In the genomic region with DNA sequence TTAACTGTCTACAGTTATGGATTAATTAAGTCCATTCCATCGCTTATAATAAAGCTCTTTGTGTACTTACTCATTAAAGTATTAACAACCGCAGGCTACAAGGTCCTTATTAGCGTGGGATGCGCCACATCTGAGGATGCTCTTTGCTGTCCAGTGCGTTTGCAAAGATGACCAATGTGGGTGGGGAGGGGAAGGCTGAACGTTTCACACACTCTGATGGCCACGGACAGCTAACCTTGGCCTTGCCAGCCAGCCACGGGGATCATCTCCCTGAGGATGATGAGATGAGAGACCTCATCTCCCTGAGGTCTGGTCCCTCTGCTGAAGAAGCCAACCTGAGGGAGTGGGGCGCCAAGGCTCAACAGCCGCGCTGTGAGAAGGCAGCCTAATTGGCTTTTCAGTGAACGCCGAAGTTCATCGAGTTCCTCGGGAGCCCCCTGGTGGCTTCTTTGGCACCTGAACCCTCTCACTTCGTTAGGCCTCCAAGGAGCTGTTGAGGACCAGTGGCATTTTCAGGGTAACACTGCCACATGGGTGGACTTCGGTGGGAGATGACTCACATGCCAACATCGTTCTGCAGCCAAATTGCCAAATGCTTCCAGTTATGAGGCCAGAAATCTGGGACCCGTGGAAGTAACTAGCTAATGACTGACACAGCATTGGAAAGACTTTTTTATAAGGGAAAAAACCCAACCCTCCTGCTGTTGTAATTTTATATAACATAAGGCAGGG, we compare ENCODE assay signal across 8 cellular contexts.
DNase-seq lines count a peak whose midpoint lies in the region; ATAC-seq and TF ChIP-seq lines count a peak whose summit lies in the region.

No MANE protein-coding gene starts in this region.

- H3K27ac ChIP-seq in CD8-positive, alpha-beta T cell (ENCODE audit: low read depth, low read length) = no peak overlapping the region
- H3K27ac ChIP-seq in RWPE1 = peak overlapping the region; percentile 23; the same call in 1 of the 2 replicates
- H3K27ac ChIP-seq in foreskin keratinocyte = no peak overlapping the region
- H3K27ac ChIP-seq in suprapubic skin = no peak overlapping the region

- no peak overlapping the region for H3K4me3 Mint-ChIP-seq in CD8-positive, alpha-beta T cell

- no peak overlapping the region for H3K27ac Mint-ChIP-seq in CD8-positive, alpha-beta T cell

- H3K4me1 Mint-ChIP-seq in CD8-positive, alpha-beta T cell (ENCODE audit: low read depth) = no peaks in the 10 kb centered on the region

- H3K27me3 Mint-ChIP-seq in CD8-positive, alpha-beta T cell (ENCODE audit: low read depth) = peaks cover 2% of the 10 kb centered on the region

- TF ChIP-seq POLR2A in suprapubic skin (IDR thresholded peaks at IDR 0.05) = no peak

- TF ChIP-seq CTCF in CD8-positive, alpha-beta T cell (IDR thresholded peaks at IDR 0.05) = peak; percentile 76
- TF ChIP-seq CTCF in RWPE1 (conservative IDR thresholded peaks at IDR 0.05; ENCODE audit: low read depth) = peak; percentile 77
- TF ChIP-seq CTCF in foreskin keratinocyte (conservative IDR thresholded peaks at IDR 0.05) = peak; percentile 84
- TF ChIP-seq CTCF in suprapubic skin (IDR thresholded peaks at IDR 0.05) = peak; percentile 70 to 77

- POLR2A ChIA-PET in CD8-positive, alpha-beta T cell (lab: Charles Lee) = no interaction called here
- POLR2A ChIA-PET in RWPE1 (lab: Yijun Ruan, JAX; ENCODE audit: low non-redundant PET) = no interaction called here

- CTCF ChIA-PET in CD8-positive, alpha-beta T cell (lab: Charles Lee) = interaction anchor here (0.6 to 6.1 kb wide), 23 partner anchors 8 to 559 kb away, joined by 3 to 71 read pairs (median 4); no protein-coding TSS in a partner anchor
- CTCF ChIA-PET in RWPE1 (lab: Yijun Ruan, JAX) = interaction anchor here (0.6 to 2.9 kb wide), 9 partner anchors 13 to 722 kb away, joined by 3 to 14 read pairs (median 4); no protein-coding TSS in a partner anchor

- WGBS in suprapubic skin = 35% methylated on average over 18 of the region's 19 CpGs

- TF ChIP-seq EP300 in Ishikawa (IDR thresholded peaks at IDR 0.05; ENCODE audit: borderline replicate concordance) = no peak
- TF ChIP-seq EP300 in suprapubic skin (IDR thresholded peaks at IDR 0.05) = no peak

- ATAC-seq in CD8-positive, alpha-beta T cell = peak; percentile 78
- ATAC-seq in GM21423 (IDR thresholded peaks at IDR 0.05; ENCODE audit: unreplicated experiment) (peak; percentile 75), foreskin keratinocyte (peak; percentile 93)

- no peaks in the 10 kb centered on the region for H3K27me3 ChIP-seq in CD8-positive, alpha-beta T cell (ENCODE audit: insufficient read depth, low read length)
- H3K27me3 ChIP-seq in foreskin keratinocyte (peaks cover 3% of the 10 kb centered on the region), suprapubic skin (no peaks in the 10 kb centered on the region)

- H3K9me3 ChIP-seq in CD8-positive, alpha-beta T cell (ENCODE audit: low read length) = no peaks in the 10 kb centered on the region
- no peaks in the 10 kb centered on the region for H3K9me3 ChIP-seq in suprapubic skin

- no peaks in the 10 kb centered on the region for H3K4me1 ChIP-seq in CD8-positive, alpha-beta T cell (ENCODE audit: insufficient read depth, low read length)
- no peaks in the 10 kb centered on the region for H3K4me1 ChIP-seq in foreskin keratinocyte
- H3K4me1 ChIP-seq in suprapubic skin = peaks cover 3% of the 10 kb centered on the region

- intact Hi-C loops in CD8-positive, alpha-beta T cell (cut with DNase I, micrococcal nuclease) = loop anchor here (1.0 to 5.0 kb wide), 3 partner anchors 289 to 543 kb away; no protein-coding TSS in a partner anchor

- H3K36me3 Mint-ChIP-seq in CD8-positive, alpha-beta T cell = no peaks in the 10 kb centered on the region

- H3K36me3 ChIP-seq in CD8-positive, alpha-beta T cell (ENCODE audit: insufficient read depth, low read length) = no peaks in the 10 kb centered on the region
- no peaks in the 10 kb centered on the region for H3K36me3 ChIP-seq in suprapubic skin

- no peak overlapping the region for H3K4me3 ChIP-seq in CD8-positive, alpha-beta T cell (ENCODE audit: low read depth, low read length)
- no peak overlapping the region for H3K4me3 ChIP-seq in suprapubic skin

- H3K9me3 Mint-ChIP-seq in CD8-positive, alpha-beta T cell = no peaks in the 10 kb centered on the region

- peak; percentile 48 to 82 (median 70) for DNase-seq in CD8-positive, alpha-beta T cell
- DNase-seq in RWPE1 (ENCODE audit: low spot score) (peak; percentile 49), foreskin keratinocyte (peak; percentile 42 to 57), occipital lobe (lab: John Stamatoyannopoulos, UW) (peak; percentile 75), suprapubic skin (ENCODE audit: low spot score in 2 of 2) (peak; percentile 86 to 91)
- peak; percentile 53 to 66 for DNase-seq in activated T-helper 1 cell treated with anti-CD3 and anti-CD28 coated beads, Interleukin-2, amount 50 U/mL, for 16 hours (ENCODE audit: low read depth in 1 of 2, low spot score in 1 of 2)

- peak; percentile 87 for TF ChIP-seq RAD21 in Ishikawa (IDR thresholded peaks at IDR 0.05; ENCODE audit: low read depth)

TF ChIP-seq in Ishikawa, 13 proteins besides CTCF, POLR2A, EP300 and RAD21:
- TF ChIP-seq ZBTB7A (IDR thresholded peaks at IDR 0.05; ENCODE audit: low read depth) = no peak
- TF ChIP-seq NFIC (IDR thresholded peaks at IDR 0.05) = no peak
- TF ChIP-seq CREB1 (IDR thresholded peaks at IDR 0.05; ENCODE audit: low read depth) = no peak
- no peak for TF ChIP-seq TEAD4 (IDR thresholded peaks at IDR 0.05)
- TF ChIP-seq, protein P1, sequence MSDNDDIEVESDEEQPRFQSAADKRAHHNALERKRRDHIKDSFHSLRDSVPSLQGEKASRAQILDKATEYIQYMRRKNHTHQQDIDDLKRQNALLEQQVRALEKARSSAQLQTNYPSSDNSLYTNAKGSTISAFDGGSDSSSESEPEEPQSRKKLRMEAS (IDR thresholded peaks at IDR 0.05) = no peak
- no peak for TF ChIP-seq YY1 (IDR thresholded peaks at IDR 0.05; ENCODE audit: low read depth)
- no peak for TF ChIP-seq CEBPB (IDR thresholded peaks at IDR 0.05)
TF ChIP-seq in Ishikawa: peak in this region for 0.
